ENCODE assay signal across 23 cellular contexts in genomic region chr3:190040145-190040544, GRCh38.
"Had no signal": no experiment of that assay in that cellular context is flagged by ENCODE, and none has a peak within 500 bp of the region (broad histone marks: within the 10 kb centered on the region; RNA-seq: fewer than 3 reads in every experiment).

No MANE protein-coding gene starts in this region.

- H3K36me3 Mint-ChIP-seq: activated naive CD4-positive, alpha-beta T cell treated with anti-CD3 and anti-CD28 coated beads, Interleukin-2, amount 50 U/mL, for 24 hours; naive B cell had no signal

- H3K9me3 ChIP-seq: pancreas, psoas muscle, right atrium auricular region, spleen, suprapubic skin, tibial artery had no signal

- H3K27ac ChIP-seq: pancreas, psoas muscle, right atrium auricular region, suprapubic skin, tibial artery had no signal

- H3K27ac Mint-ChIP-seq: activated CD4-positive, alpha-beta T cell treated with anti-CD3 and anti-CD28 coated beads, Interleukin-2, amount 10 ng/mL, durations not matched to agents 7 days and 5 days; activated CD8-positive, alpha-beta T cell treated with anti-CD3 and anti-CD28 coated beads for 36 hours; activated naive CD4-positive, alpha-beta T cell treated with anti-CD3 and anti-CD28 coated beads, Interleukin-2, amount 50 U/mL, for 24 hours; activated naive CD8-positive, alpha-beta T cell treated with anti-CD3 and anti-CD28 coated beads, Interleukin-2, amount 50 U/mL, for 24 hours; activated T-helper 17 cell treated with anti-CD3 and anti-CD28 coated beads, Interleukin-2, amount 50 U/mL, for 72 hours; naive B cell; T-helper 1 cell treated with Interleukin-12 subunit alpha and Interleukin-12 subunit beta and Interleukin-4 antibody, amounts not matched to agents 30 μg/mL and 1 μg/mL, for 36 hours had no signal

- H3K4me1 Mint-ChIP-seq: activated CD4-positive, alpha-beta T cell treated with anti-CD3 and anti-CD28 coated beads, Interleukin-2, amount 10 ng/mL, durations not matched to agents 7 days and 5 days; activated naive CD4-positive, alpha-beta T cell treated with anti-CD3 and anti-CD28 coated beads, Interleukin-2, amount 50 U/mL, for 24 hours; activated naive CD8-positive, alpha-beta T cell treated with anti-CD3 and anti-CD28 coated beads, Interleukin-2, amount 50 U/mL, for 24 hours; activated T-helper 17 cell treated with anti-CD3 and anti-CD28 coated beads, Interleukin-2, amount 50 U/mL, for 72 hours; naive B cell had no signal

- H3K4me3 ChIP-seq: pancreas, psoas muscle, right atrium auricular region, spleen, suprapubic skin, tibial artery had no signal

- H3K36me3 ChIP-seq: pancreas, right atrium auricular region, spleen, suprapubic skin, tibial artery had no signal

- ATAC-seq: activated CD8-positive, alpha-beta T cell treated with anti-CD3 and anti-CD28 coated beads for 36 hours; activated naive CD8-positive, alpha-beta T cell treated with anti-CD3 and anti-CD28 coated beads, Interleukin-2, amount 50 U/mL, for 24 hours; activated T-cell treated with anti-CD3 and anti-CD28 coated beads, Interleukin-2, amount 50 U/mL, for 4 hours; activated T-helper 17 cell treated with anti-CD3 and anti-CD28 coated beads, Interleukin-2, amount 50 U/mL, for 72 hours; left ventricle myocardium superior; pancreas; psoas muscle had no signal

- DNase-seq: activated CD4-positive, alpha-beta T cell treated with anti-CD3 and anti-CD28 coated beads for 1 hour; activated CD4-positive, alpha-beta T cell treated with anti-CD3 and anti-CD28 coated beads, Interleukin-2, amount 10 ng/mL, durations not matched to agents 7 days and 5 days; activated CD8-positive, alpha-beta T cell treated with anti-CD3 and anti-CD28 coated beads for 36 hours; activated gamma-delta T cell treated with Interleukin-2 at 50 U/mL for 16 hours; activated naive CD8-positive, alpha-beta T cell treated with anti-CD3 and anti-CD28 coated beads, Interleukin-2, amount 50 U/mL, for 24 hours; activated T-cell treated with anti-CD3 and anti-CD28 coated beads, Interleukin-2, amount 50 U/mL, for 4 hours; amygdala; central memory CD4-positive, alpha-beta T cell; head of caudate nucleus; left ventricle myocardium superior; mammary epithelial cell; naive B cell; pancreas; psoas muscle; spleen; stimulated activated naive CD4-positive, alpha-beta T cell; T-helper 9 cell; tibial artery had no signal

- H3K9me3 Mint-ChIP-seq: activated CD4-positive, alpha-beta T cell treated with anti-CD3 and anti-CD28 coated beads, Interleukin-2, amount 10 ng/mL, durations not matched to agents 7 days and 5 days; activated CD8-positive, alpha-beta T cell treated with anti-CD3 and anti-CD28 coated beads for 36 hours; activated naive CD4-positive, alpha-beta T cell treated with anti-CD3 and anti-CD28 coated beads, Interleukin-2, amount 50 U/mL, for 24 hours; activated naive CD8-positive, alpha-beta T cell treated with anti-CD3 and anti-CD28 coated beads, Interleukin-2, amount 50 U/mL, for 24 hours; activated T-cell treated with anti-CD3 and anti-CD28 coated beads, Interleukin-2, amount 50 U/mL, for 4 hours; activated T-helper 17 cell treated with anti-CD3 and anti-CD28 coated beads, Interleukin-2, amount 50 U/mL, for 72 hours; naive B cell; T-helper 1 cell treated with Interleukin-12 subunit alpha and Interleukin-12 subunit beta and Interleukin-4 antibody, amounts not matched to agents 30 μg/mL and 1 μg/mL, for 36 hours had no signal

- H3K27me3 ChIP-seq: pancreas, right atrium auricular region, spleen, suprapubic skin, tibial artery had no signal

- H3K4me3 Mint-ChIP-seq: activated CD4-positive, alpha-beta T cell treated with anti-CD3 and anti-CD28 coated beads, Interleukin-2, amount 10 ng/mL, durations not matched to agents 7 days and 5 days; activated CD8-positive, alpha-beta T cell treated with anti-CD3 and anti-CD28 coated beads for 36 hours; activated naive CD4-positive, alpha-beta T cell treated with anti-CD3 and anti-CD28 coated beads, Interleukin-2, amount 50 U/mL, for 24 hours; activated naive CD8-positive, alpha-beta T cell treated with anti-CD3 and anti-CD28 coated beads, Interleukin-2, amount 50 U/mL, for 24 hours; activated T-cell treated with anti-CD3 and anti-CD28 coated beads, Interleukin-2, amount 50 U/mL, for 4 hours; activated T-helper 17 cell treated with anti-CD3 and anti-CD28 coated beads, Interleukin-2, amount 50 U/mL, for 72 hours; naive B cell; T-helper 1 cell treated with Interleukin-12 subunit alpha and Interleukin-12 subunit beta and Interleukin-4 antibody, amounts not matched to agents 30 μg/mL and 1 μg/mL, for 36 hours had no signal

- H3K4me1 ChIP-seq: pancreas, psoas muscle, right atrium auricular region had no signal
